26 cellular contexts compared by ENCODE assay signal in the genomic region with DNA sequence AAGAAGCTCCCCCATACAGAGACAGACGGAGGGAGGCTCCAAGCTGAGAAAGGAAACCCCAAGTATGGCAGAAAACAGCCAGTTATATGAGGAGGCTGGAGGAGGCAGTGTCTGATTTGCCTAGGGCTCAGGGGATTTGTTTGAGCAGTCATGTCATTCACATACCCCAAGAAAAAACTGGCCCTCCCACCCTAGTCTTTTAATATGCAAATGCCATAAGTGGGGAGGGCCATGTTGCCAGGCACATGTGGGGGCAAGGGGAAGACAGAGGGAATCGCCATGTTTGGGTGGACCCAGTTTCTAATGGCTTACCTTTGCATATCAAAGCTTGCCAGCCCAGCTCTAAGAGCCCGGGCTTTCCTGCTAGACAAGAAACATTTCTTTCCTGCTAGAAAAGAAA.
"Had no signal": no experiment of that assay in that cellular context is flagged by ENCODE, and none has a peak within 500 bp of the region (broad histone marks: within the 10 kb centered on the region; RNA-seq: fewer than 3 reads in every experiment).

No MANE protein-coding gene starts in this region.

- FAIRE-seq: endothelial cell of umbilical vein, kidney had no signal

- DNase-seq: activated CD4-positive, alpha-beta T cell treated with anti-CD3 and anti-CD28 coated beads, Interleukin-2, amount 50 U/mL, for 1 hour; activated CD4-positive, CD25-positive, alpha-beta regulatory T cell treated with anti-CD3 and anti-CD28 coated beads, Interleukin-2, amount 50 U/mL, for 72 hours; activated gamma-delta T cell treated with Interleukin-2 at 50 U/mL for 16 hours; activated T-cell treated with anti-CD3 and anti-CD28 coated beads, Interleukin-2, amount 50 U/mL, for 1 hour; brain microvascular endothelial cell; caudate nucleus; dermis blood vessel endothelial cell; effector memory CD4-positive, alpha-beta T cell; foreskin melanocyte; kidney; midbrain; natural killer cell; ovary; spleen; stimulated activated CD4-positive, alpha-beta T cell treated with anti-CD3 and anti-CD28 coated beads, Interleukin-4, amount 100 ng/mL, for 24 hours; stimulated activated naive CD8-positive, alpha-beta T cell treated with anti-CD3 and anti-CD28 coated beads, Interleukin-15, Interleukin-2, amounts not matched to agents 100 U/mL and 50 U/mL, for 24 hours; T-cell; upper lobe of right lung had no signal

- H3K4me1 ChIP-seq: ascending aorta, prostate gland, right atrium auricular region, spleen, upper lobe of right lung had no signal

- H3K36me3 ChIP-seq: ascending aorta, brain microvascular endothelial cell, neutrophil, ovary, prostate gland, right atrium auricular region, spleen, upper lobe of right lung had no signal

- H3K9me3 ChIP-seq: ascending aorta, neutrophil, ovary, prostate gland, right atrium auricular region, spleen, upper lobe of right lung had no signal

- H3K4me3 ChIP-seq: ascending aorta, lung, ovary, prostate gland, right atrium auricular region, spleen, upper lobe of right lung had no signal

- H3K27me3 ChIP-seq: ascending aorta, brain microvascular endothelial cell, neutrophil, right atrium auricular region, spleen, upper lobe of right lung had no signal

- H3K27ac ChIP-seq: ascending aorta, brain microvascular endothelial cell, neutrophil, ovary, prostate gland, right atrium auricular region, spleen, upper lobe of right lung, VCaP had no signal

- ATAC-seq: esophagus mucosa; natural killer cell; stimulated activated naive CD8-positive, alpha-beta T cell treated with anti-CD3 and anti-CD28 coated beads, Interleukin-15, Interleukin-2, amounts not matched to agents 100 U/mL and 50 U/mL, for 24 hours; T-cell; upper lobe of right lung had no signal
